Comparison of ENCODE assay signal across 8 cellular contexts in the genomic region with DNA sequence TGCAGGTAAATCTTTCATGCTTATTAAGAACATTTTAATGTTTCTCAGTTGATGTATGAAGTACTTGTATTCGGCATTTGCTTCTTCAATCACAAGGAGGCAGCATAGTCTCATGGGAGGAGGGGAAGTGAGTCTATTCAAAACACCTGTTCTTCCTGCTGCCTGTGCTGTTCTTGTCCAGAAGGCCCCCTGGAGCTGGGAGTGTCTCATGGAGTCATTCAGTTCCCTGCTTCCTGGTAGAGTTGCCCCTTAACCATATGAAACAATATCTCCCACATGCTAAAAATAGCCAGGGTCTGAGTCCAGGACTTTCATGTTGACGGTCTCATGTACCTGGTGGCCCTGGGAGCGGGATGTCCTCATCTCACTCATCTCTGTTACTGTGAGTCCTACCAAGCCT. TPM values are rescaled to one million over a fixed set of nuclear protein-coding genes. Genes with fewer than 3 reads are reported as not detected.
DNase-seq lines count a peak whose midpoint lies in the region; ATAC-seq and TF ChIP-seq lines count a peak whose summit lies in the region.

No MANE protein-coding gene starts in this region.

- H3K9ac ChIP-seq in mesendoderm (ENCODE audit: low read length) = no peak overlapping the region

- H3K56ac ChIP-seq in mesendoderm (ENCODE audit: low read length) = no peak overlapping the region

- H4K8ac ChIP-seq in mesendoderm (ENCODE audit: low read depth, low read length) = no peak overlapping the region

- H3K4me2 ChIP-seq in mesendoderm (ENCODE audit: low read length) = no peak overlapping the region

- no peak overlapping the region for H3K23ac ChIP-seq in mesendoderm (ENCODE audit: low read length)

- in situ Hi-C loops in GM13977 (cut with MboI; ENCODE audit: low pct_unique_long_range_greater_than_20kb, low sequenced_read_pairs, unreplicated experiment) = loop anchor here (25.0 kb wide), 1 partner anchor 279 kb away; no protein-coding TSS in a partner anchor
- in situ Hi-C loops in astrocyte of the spinal cord (cut with HindIII; ENCODE audit: low sequenced_read_pairs) = no loop called here

- H2BK5ac ChIP-seq in mesendoderm (ENCODE audit: low read length) = no peak overlapping the region

- no peak for ATAC-seq in GM19455 (IDR thresholded peaks at IDR 0.05; ENCODE audit: unreplicated experiment)

- no peak overlapping the region for H2AK5ac ChIP-seq in mesendoderm (ENCODE audit: low read length)

- H4K5ac ChIP-seq in mesendoderm (ENCODE audit: low read length) = no peak overlapping the region

- no peak overlapping the region for H2BK15ac ChIP-seq in mesendoderm (replicated peaks; ENCODE audit: low read depth)

- H3K18ac ChIP-seq in mesendoderm (ENCODE audit: low read length) = no peak overlapping the region

- H3K27ac ChIP-seq in mesendoderm (ENCODE audit: low read depth, low read length) = no peak overlapping the region

- no peaks in the 10 kb centered on the region for H3K79me2 ChIP-seq in mesendoderm (ENCODE audit: control insufficient read depth, insufficient read depth, low read length)

- no peak overlapping the region for H3K4me3 ChIP-seq in astrocyte of the spinal cord (ENCODE audit: low read depth, low read length)
- no peak overlapping the region for H3K4me3 ChIP-seq in mesendoderm (ENCODE audit: low read length)

- H3K4ac ChIP-seq in mesendoderm (ENCODE audit: low read depth, low read length) = no peak overlapping the region

- H3K79me1 ChIP-seq in mesendoderm (ENCODE audit: low read length) = no peaks in the 10 kb centered on the region

- WGBS in mesendoderm (ENCODE audit: extremely low coverage, insufficient coverage, low lambda C conversion rate) = no CpG with 5 or more reads among the region's 3 CpGs

- DNase-seq in CD1c-positive myeloid dendritic cell (ENCODE audit: extremely low spot score) = peak; percentile 17
- DNase-seq in GM13977 (ENCODE audit: low spot score) = peak; percentile 31
- DNase-seq in NCI-H2196 (lab: John Stamatoyannopoulos, UW; ENCODE audit: unreplicated experiment) = peak; percentile 77
- no peak for DNase-seq in astrocyte of the spinal cord (ENCODE audit: low read depth, low spot score)
- DNase-seq in mesendoderm = peak; percentile 62
- DNase-seq in stimulated activated CD4-positive, alpha-beta T cell treated with anti-CD3 and anti-CD28 coated beads, Interleukin-4, amount 100 ng/mL, for 4 hours = no peak
- no peak for DNase-seq in anterior cingulate cortex (lab: John Stamatoyannopoulos, UW)

- H3K27me3 ChIP-seq in mesendoderm (ENCODE audit: insufficient read depth, low read length, poor library complexity) = no peaks in the 10 kb centered on the region

- H3K4me1 ChIP-seq in mesendoderm (ENCODE audit: control insufficient read depth, low read depth, low read length) = no peaks in the 10 kb centered on the region

- TF ChIP-seq CTCF in GM13977 (IDR thresholded peaks at IDR 0.05; ENCODE audit: extremely low read depth, insufficient read depth, missing control alignments) (peak; percentile 67), astrocyte of the spinal cord (IDR thresholded peaks at IDR 0.05; ENCODE audit: low read depth, low read length) (peak; percentile 31)

- no peaks in the 10 kb centered on the region for H3K36me3 ChIP-seq in mesendoderm (ENCODE audit: control insufficient read depth, insufficient read depth, low read length)

- H2BK120ac ChIP-seq in mesendoderm (ENCODE audit: low read depth, low read length) = no peak overlapping the region

RNA-seq across cellular contexts. Expression of gene PPP1R2, which starts 15.5 kb away (rescaled TPM):
- 20.5 TPM for polyA plus RNA-seq in mesendoderm (2013, experiment 1 of 2)
- 20.5 TPM for polyA plus RNA-seq in mesendoderm (2013, experiment 2 of 2)

RNA-seq across cellular contexts. Expression of gene APOD, which starts 25.1 kb away (rescaled TPM):
- 0.07 TPM for polyA plus RNA-seq in mesendoderm (2013, experiment 1 of 2)
- 0.04 TPM for polyA plus RNA-seq in mesendoderm (2013, experiment 2 of 2)

Comparison
In these comparisons a context has a peak if more than half of its experiments do, and no peak if none do; other contexts are left out.
1. DNase-seq: peak in CD1c-positive myeloid dendritic cell (single experiment), GM13977 (single experiment), NCI-H2196 (single experiment) and mesendoderm (single experiment); none in astrocyte of the spinal cord (single experiment), stimulated activated CD4-positive, alpha-beta T cell treated with anti-CD3 and anti-CD28 coated beads, Interleukin-4, amount 100 ng/mL, for 4 hours (0 of 2) and anterior cingulate cortex (0 of 58).